8 cellular contexts compared by ENCODE assay signal in the genomic region with DNA sequence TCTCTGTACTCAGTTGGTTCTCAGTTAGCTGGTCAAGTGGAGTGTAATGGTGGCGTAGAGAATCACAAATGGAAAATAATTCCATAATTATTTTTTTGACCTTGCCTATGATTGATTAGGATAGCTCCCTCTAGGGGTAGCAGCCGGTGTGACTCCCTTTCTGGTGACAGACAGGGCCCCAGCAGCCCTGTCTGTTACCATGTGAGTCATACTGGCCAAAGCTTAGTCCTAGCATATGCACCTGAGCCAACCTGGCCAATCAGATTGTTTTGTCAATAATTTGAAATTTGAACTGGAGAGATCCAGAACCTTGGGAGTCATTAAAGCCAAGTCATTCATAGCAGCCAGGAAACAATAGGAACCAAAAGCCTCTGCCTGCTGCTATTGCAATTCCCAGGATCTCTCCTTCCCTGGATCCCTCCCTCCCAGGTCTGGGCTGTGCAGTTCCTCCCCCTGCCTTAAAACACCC. TPM values are rescaled to one million over a fixed set of nuclear protein-coding genes. Genes with fewer than 3 reads are reported as not detected.
DNase-seq lines count a peak whose midpoint lies in the region; ATAC-seq and TF ChIP-seq lines count a peak whose summit lies in the region.

No MANE protein-coding gene starts in this region.

- no peaks in the 10 kb centered on the region for H3K27me3 ChIP-seq in gastroesophageal sphincter
- no peaks in the 10 kb centered on the region for H3K27me3 ChIP-seq in trophoblast cell (ENCODE audit: insufficient read depth, low read length)
- H3K27me3 ChIP-seq in upper lobe of right lung: no peaks in the 10 kb centered on the region

- intact Hi-C loops in upper lobe of right lung (cut with DNase I): no loop called here

- H2BK5ac ChIP-seq in trophoblast cell (ENCODE audit: low read depth, low read length, poor library complexity): no peak overlapping the region

- H4K12ac ChIP-seq in trophoblast cell (ENCODE audit: low read depth, low read length): no peak overlapping the region

- H2AK5ac ChIP-seq in trophoblast cell (ENCODE audit: low read length): no peak overlapping the region

- TF ChIP-seq EP300 in gastroesophageal sphincter (IDR thresholded peaks at IDR 0.05): no peak

- H4K91ac ChIP-seq in trophoblast cell (ENCODE audit: low read depth, low read length): no peak overlapping the region

- ATAC-seq in GM21529 (IDR thresholded peaks at IDR 0.05; ENCODE audit: unreplicated experiment): peak; percentile 51
- ATAC-seq in gastroesophageal sphincter: peak; percentile 67
- peak; percentile 84 for ATAC-seq in upper lobe of right lung

- no peak overlapping the region for H3K4me3 ChIP-seq in NB4 (ENCODE audit: low read depth, low read length)
- H3K4me3 ChIP-seq in gastroesophageal sphincter: no peak overlapping the region
- no peak overlapping the region for H3K4me3 ChIP-seq in trophoblast cell (ENCODE audit: low read depth, low read length)
- H3K4me3 ChIP-seq in upper lobe of right lung: no peak overlapping the region

- no peaks in the 10 kb centered on the region for H3K79me1 ChIP-seq in trophoblast cell (ENCODE audit: low read length)

- H3K9me3 ChIP-seq in gastroesophageal sphincter (no peaks in the 10 kb centered on the region), trophoblast cell (ENCODE audit: insufficient read depth, low read depth, low read length) (no peaks in the 10 kb centered on the region), upper lobe of right lung (no peaks in the 10 kb centered on the region)

- H3K27me3 Mint-ChIP-seq in activated naive CD4-positive, alpha-beta T cell treated with anti-CD3 and anti-CD28 coated beads, Interleukin-2, amount 10 ng/mL, durations not matched to agents 7 days and 5 days: no peaks in the 10 kb centered on the region

- H3K4me3 Mint-ChIP-seq in activated naive CD4-positive, alpha-beta T cell treated with anti-CD3 and anti-CD28 coated beads, Interleukin-2, amount 10 ng/mL, durations not matched to agents 7 days and 5 days: no peak overlapping the region

- H3K36me3 Mint-ChIP-seq in activated naive CD4-positive, alpha-beta T cell treated with anti-CD3 and anti-CD28 coated beads, Interleukin-2, amount 10 ng/mL, durations not matched to agents 7 days and 5 days: peaks cover 24% of the 10 kb centered on the region

- peak; percentile 94 for TF ChIP-seq CTCF in C4-2B (conservative IDR thresholded peaks at IDR 0.05)
- peak; percentile 77 for TF ChIP-seq CTCF in NB4 (IDR thresholded peaks at IDR 0.05; ENCODE audit: low read depth, low read length)
- TF ChIP-seq CTCF in gastroesophageal sphincter (IDR thresholded peaks at IDR 0.05): peak; percentile 54 to 79 (median 72)
- TF ChIP-seq CTCF in upper lobe of right lung (IDR thresholded peaks at IDR 0.05): peak; percentile 84

- no peak overlapping the region for H2BK120ac ChIP-seq in trophoblast cell (ENCODE audit: insufficient read depth, low read length, poor library complexity)

- H2BK12ac ChIP-seq in trophoblast cell (ENCODE audit: low read length): no peak overlapping the region

- H3K4me1 ChIP-seq in gastroesophageal sphincter: peaks cover 2 to 50% (median 15%) of the 10 kb centered on the region in 3 donors
- peaks cover 0 to 4% of the 10 kb centered on the region in 2 experiments for H3K4me1 ChIP-seq in trophoblast cell (ENCODE audit: control insufficient read depth in 1 of 2, insufficient read depth in 2 of 2, low read length in 2 of 2)
- peaks cover 35% of the 10 kb centered on the region for H3K4me1 ChIP-seq in upper lobe of right lung

- H3K36me3 ChIP-seq in gastroesophageal sphincter (peaks cover 0 to 35% of the 10 kb centered on the region in 2 donors), trophoblast cell (ENCODE audit: control insufficient read depth in 1 of 2, insufficient read depth in 2 of 2, low read length in 2 of 2) (no peaks in the 10 kb centered on the region), upper lobe of right lung (no peaks in the 10 kb centered on the region)

- no peak overlapping the region for H3K9ac ChIP-seq in trophoblast cell (ENCODE audit: low read length)

- H3K79me2 ChIP-seq in trophoblast cell (ENCODE audit: control insufficient read depth, insufficient read depth, low read length, poor library complexity): no peaks in the 10 kb centered on the region

- H3K27ac Mint-ChIP-seq in activated naive CD4-positive, alpha-beta T cell treated with anti-CD3 and anti-CD28 coated beads, Interleukin-2, amount 10 ng/mL, durations not matched to agents 7 days and 5 days: peak overlapping the region; percentile 46

- CTCF ChIA-PET in activated naive CD4-positive, alpha-beta T cell treated with anti-CD3 and anti-CD28 coated beads, Interleukin-2, amount 10 ng/mL, durations not matched to agents 7 days and 5 days (lab: Charles Lee): interaction anchor here (0.6 to 10.8 kb wide), 31 partner anchors 8 to 159 kb away, joined by 3 to 151 read pairs (median 4); partner anchors contain the start of genes CDK5RAP3, LRRC46, MRPL10 and PRR15L

- no peak overlapping the region for H3K4ac ChIP-seq in trophoblast cell (ENCODE audit: low read depth, low read length)

- TF ChIP-seq POLR2A in NB4 (IDR thresholded peaks at IDR 0.05; ENCODE audit: extremely low read depth, insufficient read length): no peak
- no peak for TF ChIP-seq POLR2A in gastroesophageal sphincter (IDR thresholded peaks at IDR 0.05)

- H3K27ac ChIP-seq in C4-2B (peak overlapping the region; percentile 92), gastroesophageal sphincter (peak overlapping the region in 2 of 4 donors; percentile 12 to 48), trophoblast cell (ENCODE audit: low read depth, low read length) (no peak overlapping the region), upper lobe of right lung (peak overlapping the region; percentile 3)

- H3K4me1 Mint-ChIP-seq in activated naive CD4-positive, alpha-beta T cell treated with anti-CD3 and anti-CD28 coated beads, Interleukin-2, amount 10 ng/mL, durations not matched to agents 7 days and 5 days: peaks cover 68% of the 10 kb centered on the region

- H3K23ac ChIP-seq in trophoblast cell (ENCODE audit: low read length): no peak overlapping the region

- no peaks in the 10 kb centered on the region for H3K9me3 Mint-ChIP-seq in activated naive CD4-positive, alpha-beta T cell treated with anti-CD3 and anti-CD28 coated beads, Interleukin-2, amount 10 ng/mL, durations not matched to agents 7 days and 5 days

- H3K14ac ChIP-seq in trophoblast cell (ENCODE audit: low read length): no peak overlapping the region

- H2AFZ ChIP-seq in trophoblast cell (ENCODE audit: insufficient read depth, low read length, poor library complexity): no peak overlapping the region

- no peak overlapping the region for H3K18ac ChIP-seq in trophoblast cell (ENCODE audit: low read length)

- H4K8ac ChIP-seq in trophoblast cell (ENCODE audit: low read depth, low read length): no peak overlapping the region

- 7 to 19% methylated on average over 2 of the region's 2 CpGs for WGBS in gastroesophageal sphincter (ENCODE audit: low coverage in 1 of 2), 2 donors
- no CpG with 5 or more reads among the region's 2 CpGs for WGBS in trophoblast cell (ENCODE audit: extremely low coverage, insufficient coverage, insufficient read length)

- no peak overlapping the region for H3K4me2 ChIP-seq in trophoblast cell (ENCODE audit: low read length)

- peak; percentile 78 for DNase-seq in NB4 (ENCODE audit: low read depth)
- peak; percentile 37 for DNase-seq in SKM-1 (lab: John Stamatoyannopoulos, UW; ENCODE audit: unreplicated experiment)
- DNase-seq in activated naive CD4-positive, alpha-beta T cell treated with anti-CD3 and anti-CD28 coated beads, Interleukin-2, amount 10 ng/mL, durations not matched to agents 7 days and 5 days: peak; percentile 85
- peak; percentile 72 to 87 for DNase-seq in trophoblast cell
- peak; percentile 81 for DNase-seq in upper lobe of right lung

RNA-seq across cellular contexts. Expression of gene PNPO, which starts 5.6 kb away (rescaled TPM):
- total RNA-seq in gastroesophageal sphincter (10 to 100 TPM; 20.3 to 43.9 (median 21.9) TPM), upper lobe of right lung (29.4 TPM)
- 2.3 TPM in 2 replicates for polyA plus RNA-seq in trophoblast cell (2013)

RNA-seq across cellular contexts. Expression of gene PRR15L, which starts 10.7 kb away (rescaled TPM):
- total RNA-seq in gastroesophageal sphincter (1 to 10 TPM in 1 of 4 donors, under 1 TPM in 1, not detected in 2; 0.19 to 3.5 TPM), upper lobe of right lung (47.4 TPM)
- polyA plus RNA-seq in trophoblast cell (2013): 0.04 TPM in 1 of 2 replicates, not detected in the other

RNA-seq across cellular contexts. Expression of gene CDK5RAP3, which starts 23.9 kb away (rescaled TPM):
- total RNA-seq in gastroesophageal sphincter (10 to 100 TPM; 43.8 to 98.8 (median 63.8) TPM), upper lobe of right lung (140 TPM)
- polyA plus RNA-seq in trophoblast cell (2013): 102 TPM in 2 replicates

RNA-seq across cellular contexts. Expression of gene SP2, which starts 50.9 kb away (rescaled TPM):
- total RNA-seq in gastroesophageal sphincter (10 to 100 TPM in 2 of 4 donors, 1 to 10 TPM in 2; 3.4 to 16.2 (median 10.0) TPM), upper lobe of right lung (16.9 TPM)
- 30.0 and 30.4 TPM in 2 replicates for polyA plus RNA-seq in trophoblast cell (2013)

Comparison
In these comparisons a context has a peak if more than half of its experiments do, and no peak if none do; other contexts are left out.
1. RNA of gene PRR15L, which starts 10.7 kb away (total RNA-seq): 47.4 TPM in upper lobe of right lung (single experiment); 0.19 to 3.5 TPM in gastroesophageal sphincter; every median in the first group is over 10 times any median in the second.
2. Peak in every context shown above with its lines, with median percentiles within 50 percentile points of each other: CTCF ChIP-seq, ATAC-seq and DNase-seq.